In the genomic region with DNA sequence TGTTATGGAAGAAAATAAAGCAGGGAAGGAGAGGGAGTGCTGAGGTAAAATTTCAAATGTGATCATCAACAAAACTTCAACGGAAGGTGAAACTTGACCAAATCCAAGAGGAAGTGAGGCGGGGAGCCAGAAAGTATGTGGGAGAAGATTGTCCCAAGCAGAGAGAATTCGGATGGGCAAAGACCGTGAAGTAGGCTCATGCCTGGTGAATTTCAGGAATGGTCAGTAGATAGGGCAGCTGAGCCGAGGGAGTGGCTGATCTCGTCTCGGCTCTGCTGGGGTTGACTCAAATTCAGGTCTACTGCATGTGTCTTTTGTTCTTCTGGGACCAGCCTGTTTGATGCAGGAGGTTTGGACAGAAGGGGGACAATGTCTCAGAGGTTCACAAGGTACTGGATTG, we compare ENCODE assay signal across 25 cellular contexts. TPM values are rescaled to one million over a fixed set of nuclear protein-coding genes. Genes with fewer than 3 reads are reported as not detected.
"Had no signal": no experiment of that assay in that cellular context is flagged by ENCODE, and none has a peak within 500 bp of the region (broad histone marks: within the 10 kb centered on the region; RNA-seq: fewer than 3 reads in every experiment).

No MANE protein-coding gene starts in this region.

- ATAC-seq: gastrocnemius medialis, left colon, natural killer cell, sciatic nerve had no signal

- H3K36me3 ChIP-seq: esophagus muscularis mucosa, gastrocnemius medialis, neural progenitor cell, ovary, stomach, thoracic aorta, transverse colon had no signal

- H2AFZ ChIP-seq: neural progenitor cell had no signal

- DNase-seq: effector memory CD4-positive, alpha-beta T cell; gastrocnemius medialis; glutamatergic neuron; islet precursor cell; left colon; mammary epithelial cell; natural killer cell; nucleus accumbens; ovary; stimulated activated CD4-positive, alpha-beta T cell treated with anti-CD3 and anti-CD28 coated beads, Interleukin-2, amount 100 ng/mL, for 24 hours; stimulated activated CD4-positive, alpha-beta T cell treated with anti-CD3 and anti-CD28 coated beads, Interleukin-4, amount 100 ng/mL, for 4 hours; stimulated activated naive CD4-positive, alpha-beta T cell; stomach; substantia nigra; transverse colon had no signal

- H3K4me2 ChIP-seq: neural progenitor cell had no signal

- FAIRE-seq: endometrium had no signal

- H3K27ac ChIP-seq: esophagus muscularis mucosa, gastrocnemius medialis, neural progenitor cell, ovary, skin epidermis, stomach, thoracic aorta, transverse colon had no signal

- H3K4me1 ChIP-seq: esophagus muscularis mucosa, gastrocnemius medialis, stomach had no signal

- H3K4me3 ChIP-seq: esophagus muscularis mucosa, gastrocnemius medialis, neural progenitor cell, ovary, skin epidermis, stomach, thoracic aorta, transverse colon had no signal

- H3K9ac ChIP-seq: neural progenitor cell had no signal

- H3K9me3 ChIP-seq: esophagus muscularis mucosa, gastrocnemius medialis, ovary, stomach, thoracic aorta, transverse colon had no signal

- H3K27me3 ChIP-seq: ovary had no signal

RNA-seq across cellular contexts. Expression of a gene that starts 59.5 kb away (rescaled TPM):
- total RNA-seq: fibroblast of villous mesenchyme, liver, mammary epithelial cell, mononuclear cell, progenitor cell of endocrine pancreas, thoracic aorta, transverse colon had no signal
- polyA plus RNA-seq: liver, mammary epithelial cell had no signal
